ENCODE assay signal across 26 cellular contexts in the genomic region with DNA sequence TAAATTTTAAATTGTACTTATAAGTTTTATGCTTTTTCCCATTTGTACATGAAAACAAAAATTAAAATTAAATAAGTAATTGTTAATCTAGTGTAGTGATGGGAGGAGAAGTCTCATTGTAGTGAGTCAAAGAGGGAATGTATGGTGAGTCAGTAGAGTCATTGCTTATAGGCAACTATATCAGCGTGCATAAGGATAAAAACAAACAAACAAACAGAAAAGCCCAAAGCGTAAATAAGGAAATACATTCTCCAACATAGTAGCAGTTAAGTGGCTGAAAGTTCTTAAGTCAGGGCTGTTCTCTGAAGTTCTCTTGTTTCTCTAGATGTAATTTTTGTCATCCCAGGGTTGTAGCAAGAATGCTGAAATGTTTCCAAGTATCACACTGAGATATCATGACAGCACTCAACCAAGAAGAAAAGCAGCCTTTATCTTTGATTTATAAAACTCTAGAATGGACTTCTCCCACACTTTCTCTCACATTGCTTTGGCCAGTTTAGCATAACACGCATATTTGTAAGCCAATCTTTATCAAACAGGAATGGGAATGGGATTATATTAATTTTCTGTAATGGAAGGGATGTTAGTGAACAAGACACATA.
DNase-seq lines count a peak whose midpoint lies in the region; ATAC-seq, FAIRE-seq and TF ChIP-seq lines count a peak whose summit lies in the region.
"Had no signal": no experiment of that assay in that cellular context is flagged by ENCODE, and none has a peak within 500 bp of the region (broad histone marks: within the 10 kb centered on the region; RNA-seq: fewer than 3 reads in every experiment).

No MANE protein-coding gene starts in this region.

- intact Hi-C loops in adrenal gland (cut with DNase I): no loop called here
- intact Hi-C loops in lower leg skin (cut with DNase I; ENCODE audit: low total_unique reads): no loop called here
- intact Hi-C loops in posterior vena cava (cut with DNase I): no loop called here

- no peak overlapping the region for H3K18ac ChIP-seq in H1 (ENCODE audit: extremely low read depth, low read length)

- H3K4me3 ChIP-seq in astrocyte (ENCODE audit: insufficient read depth, low read depth, low read length) (no peak overlapping the region), H1 (ENCODE audit: extremely low read depth in 1 of 4, insufficient read depth in 2 of 4, low read depth in 3 of 4, low read length in 4 of 4) (no peak overlapping the region), osteoblast (ENCODE audit: insufficient read depth, low read length) (no peak overlapping the region), adrenal gland (no peak overlapping the region), lower leg skin (ENCODE audit: low read depth, poor library complexity, severe bottlenecking) (no peak overlapping the region)
- H3K4me3 ChIP-seq: A549, GM12878, K562 had no signal

- H3K27ac Mint-ChIP-seq in astrocyte (ENCODE audit: unreplicated experiment): no peak overlapping the region
- H3K27ac Mint-ChIP-seq: CD8-positive, alpha-beta T cell; H9 had no signal

- no peak overlapping the region for H3K9ac ChIP-seq in astrocyte (ENCODE audit: low read length)
- no peak overlapping the region for H3K9ac ChIP-seq in H1 (replicated peaks in 1 of 4; ENCODE audit: extremely low read depth in 1 of 4, low read depth in 3 of 4, low read length in 3 of 4)

- no peak overlapping the region for H4K8ac ChIP-seq in H1 (ENCODE audit: extremely low read depth, insufficient read depth, low read length)

- no peak overlapping the region for H2BK15ac ChIP-seq in H1 (ENCODE audit: low read length)

- no peak overlapping the region for H3K4ac ChIP-seq in H1 (replicated peaks; ENCODE audit: insufficient read length, low read depth, low read length)

- no peak overlapping the region for H2BK20ac ChIP-seq in H1 (ENCODE audit: low read length)

- H3K79me2 ChIP-seq in astrocyte (ENCODE audit: insufficient read depth, low read length) (no peaks in the 10 kb centered on the region), H1 (ENCODE audit: control insufficient read depth in 1 of 2, insufficient read depth in 2 of 2, low read length in 2 of 2) (no peaks in the 10 kb centered on the region), osteoblast (ENCODE audit: insufficient read depth, low read length) (no peaks in the 10 kb centered on the region)

- no peak overlapping the region for H2BK120ac ChIP-seq in H1 (replicated peaks; ENCODE audit: low read depth, low read length)

- TF ChIP-seq EP300 in Ishikawa (IDR thresholded peaks at IDR 0.05; ENCODE audit: borderline replicate concordance) (peak; percentile 42; the same call in 1 of the 2 replicates), H1 (IDR thresholded peaks at IDR 0.05; ENCODE audit: borderline replicate concordance in 1 of 2, low read depth in 2 of 2, low read length in 2 of 2) (no peak)

- no peak for ATAC-seq in GM19395 (IDR thresholded peaks at IDR 0.05; ENCODE audit: unreplicated experiment)
- ATAC-seq: A549; CD8-positive, alpha-beta T cell; GM12878; HepG2; K562 had no signal

- H2AK5ac ChIP-seq in H1 (ENCODE audit: low read depth, low read length): no peak overlapping the region

- POLR2A ChIA-PET in H1 (lab: Charles Lee; ENCODE audit: partially characterized antibody): no interaction called here

- no peak for TF ChIP-seq RAD21 in Ishikawa (IDR thresholded peaks at IDR 0.05; ENCODE audit: low read depth)
- no peak for TF ChIP-seq RAD21 in H1 (IDR thresholded peaks at IDR 0.05 in 1 of 2, conservative IDR thresholded peaks at IDR 0.05 in 1 of 2; ENCODE audit: low read depth in 2 of 2, low read length in 2 of 2)

- no peak overlapping the region for H3K56ac ChIP-seq in H1 (replicated peaks; ENCODE audit: insufficient read length, low read depth, low read length)

- no peaks in the 10 kb centered on the region for H3K4me1 Mint-ChIP-seq in astrocyte (ENCODE audit: low read depth, unreplicated experiment)

- DNase-seq in astrocyte (ENCODE audit: low read depth): peak; percentile 38
- DNase-seq in H1 (ENCODE audit: low read depth in 1 of 2, low spot score in 2 of 2): no peak
- DNase-seq in osteoblast (ENCODE audit: insufficient read length, low spot score, missing footprints): peak; percentile 76
- no peak for DNase-seq in adrenal gland
- no peak for DNase-seq in lower leg skin (ENCODE audit: low spot score in 2 of 2)
- no peak for DNase-seq in posterior vena cava (ENCODE audit: low spot score)
- DNase-seq: Caco-2; CD8-positive, alpha-beta T cell; GDM1; H9; Kasumi-1; NCI-H1105 treated with DMSO at 0.1 percent for 48 hours; NCI-H146; NCI-H1930; NCI-H2107; NCI-H526 treated with DMSO at 0.1 percent for 48 hours; SHP77 treated with DMSO at 0.1 percent for 48 hours; SW 1271 had no signal

- 89% methylated on average over 3 of the region's 3 CpGs; no CpG with 5 or more reads in 1 of the 2 experiments for WGBS in H1 (ENCODE audit: extremely low coverage in 1 of 2, insufficient coverage in 1 of 2, insufficient read length in 1 of 2, insufficient replicate concordance in 2 of 2, low coverage in 1 of 2, low lambda C conversion rate in 2 of 2, missing lambda C conversion rate in 1 of 2), 2 experiments
- WGBS in adrenal gland, 4 donors: 71 to 79% (median 77%) methylated on average over 3 of the region's 3 CpGs
- 93% methylated on average over 3 of the region's 3 CpGs for WGBS in lower leg skin, 2 donors

- no peak overlapping the region for H3K23ac ChIP-seq in H1 (ENCODE audit: insufficient read length)

- no peak for FAIRE-seq in astrocyte (lab: Jason Lieb, UNC)
- FAIRE-seq in H1 (lab: Jason Lieb, UNC): no peak
- FAIRE-seq: A549, GM12878, HepG2, K562 had no signal

- H3K36me3 ChIP-seq in astrocyte (ENCODE audit: insufficient read depth, low read length): no peaks in the 10 kb centered on the region
- H3K36me3 ChIP-seq in H1 (ENCODE audit: control insufficient read depth in 2 of 4, insufficient read depth in 4 of 4, low read length in 3 of 4): no peaks in the 10 kb centered on the region
- H3K36me3 ChIP-seq in osteoblast (ENCODE audit: insufficient read depth, low read length): no peaks in the 10 kb centered on the region
- H3K36me3 ChIP-seq in adrenal gland (replicated peaks in 1 of 2): no peaks in the 10 kb centered on the region

- no peak overlapping the region for H2AFZ ChIP-seq in astrocyte (ENCODE audit: low read depth, low read length)
- H2AFZ ChIP-seq in H1 (ENCODE audit: low read length): peak overlapping the region; percentile 70; the same call in 1 of the 2 replicates
- H2AFZ ChIP-seq in osteoblast (ENCODE audit: low read length): no peak overlapping the region

- H4K91ac ChIP-seq in H1 (replicated peaks; ENCODE audit: insufficient read length, low read length): no peak overlapping the region

- H3K14ac ChIP-seq in H1 (ENCODE audit: insufficient read length): no peak overlapping the region

- no peak overlapping the region for H3K4me3 Mint-ChIP-seq in astrocyte (ENCODE audit: unreplicated experiment)
- H3K4me3 Mint-ChIP-seq: CD8-positive, alpha-beta T cell; H9 had no signal

- TF ChIP-seq POLR2A in H1 (IDR thresholded peaks at IDR 0.05; ENCODE audit: control extremely low read depth in 1 of 2, low read depth in 2 of 2, low read length in 2 of 2) (no peak), adrenal gland (IDR thresholded peaks at IDR 0.05) (no peak), lower leg skin (IDR thresholded peaks at IDR 0.05) (no peak)

- H3K27ac ChIP-seq in astrocyte (ENCODE audit: low read depth, low read length): no peak overlapping the region
- H3K27ac ChIP-seq in H1 (ENCODE audit: low read depth, low read length): no peak overlapping the region
- no peak overlapping the region for H3K27ac ChIP-seq in osteoblast (ENCODE audit: low read depth, low read length)
- H3K27ac ChIP-seq in adrenal gland: no peak overlapping the region
- H3K27ac ChIP-seq: A549, C4-2B, RWPE1 had no signal

- no peaks in the 10 kb centered on the region for H3K23me2 ChIP-seq in H1 (ENCODE audit: low read depth, low read length)

- TF ChIP-seq CTCF in astrocyte (IDR thresholded peaks at IDR 0.05; ENCODE audit: insufficient read depth, low read depth, low read length) (no peak), H1 (IDR thresholded peaks at IDR 0.05; ENCODE audit: control extremely low read depth in 1 of 3, insufficient read depth in 1 of 3, low read depth in 1 of 3, low read length in 3 of 3) (no peak), osteoblast (IDR thresholded peaks at IDR 0.05; ENCODE audit: extremely low read depth, low read depth, low read length) (no peak), adrenal gland (IDR thresholded peaks at IDR 0.05) (no peak), lower leg skin (IDR thresholded peaks at IDR 0.05) (no peak)

- no peak overlapping the region for H3K4me2 ChIP-seq in astrocyte (ENCODE audit: low read length)
- H3K4me2 ChIP-seq in H1 (ENCODE audit: insufficient read depth in 1 of 2, low read depth in 2 of 2, low read length in 2 of 2): no peak overlapping the region
- no peak overlapping the region for H3K4me2 ChIP-seq in osteoblast (ENCODE audit: insufficient read depth, low read length)
- H3K4me2 ChIP-seq: A549 had no signal

- no peak overlapping the region for H2BK5ac ChIP-seq in H1 (ENCODE audit: low read depth, low read length)

- H3K36me3 Mint-ChIP-seq in astrocyte (ENCODE audit: low read depth, unreplicated experiment): no peaks in the 10 kb centered on the region
- H3K36me3 Mint-ChIP-seq: CD8-positive, alpha-beta T cell had no signal

- H4K5ac ChIP-seq in H1 (ENCODE audit: insufficient read length, low read depth, low read length): no peak overlapping the region

- H3K9me3 ChIP-seq in astrocyte (ENCODE audit: insufficient read depth, low read depth, low read length) (no peaks in the 10 kb centered on the region), H1 (ENCODE audit: insufficient read depth in 2 of 2, low read depth in 1 of 2, low read length in 1 of 2) (no peaks in the 10 kb centered on the region), osteoblast (ENCODE audit: low read depth, low read length) (no peaks in the 10 kb centered on the region), adrenal gland (replicated peaks in 1 of 3) (no peaks in the 10 kb centered on the region)
- H3K9me3 ChIP-seq: A549, Caco-2 had no signal

- no peaks in the 10 kb centered on the region for H3K4me1 ChIP-seq in astrocyte (ENCODE audit: insufficient read depth, low read length)
- H3K4me1 ChIP-seq in H1 (replicated peaks in 1 of 4; ENCODE audit: control insufficient read depth in 3 of 4, insufficient read depth in 4 of 4, low read length in 3 of 4): no peaks in the 10 kb centered on the region
- no peaks in the 10 kb centered on the region for H3K4me1 ChIP-seq in osteoblast (ENCODE audit: insufficient read depth, low read length)
- no peaks in the 10 kb centered on the region for H3K4me1 ChIP-seq in adrenal gland (replicated peaks in 1 of 2)
- H3K4me1 ChIP-seq: Caco-2 had no signal

- no peaks in the 10 kb centered on the region for H3K79me1 ChIP-seq in H1 (ENCODE audit: low read depth, low read length)

- H3K9me3 Mint-ChIP-seq in astrocyte (ENCODE audit: unreplicated experiment): peaks cover 2% of the 10 kb centered on the region

- no peaks in the 10 kb centered on the region for H3K27me3 Mint-ChIP-seq in astrocyte (ENCODE audit: low read depth, unreplicated experiment)

- H2BK12ac ChIP-seq in H1 (ENCODE audit: low read depth, low read length): no peak overlapping the region

- CTCF ChIA-PET in H1 (lab: Charles Lee; ENCODE audit: partially characterized antibody): interaction anchor here (1.3 kb wide), 2 partner anchors 11 to 92 kb away, joined by 3 read pairs; no protein-coding TSS in a partner anchor

- H4K20me1 ChIP-seq in astrocyte (ENCODE audit: insufficient read depth, low read length) (no peaks in the 10 kb centered on the region), H1 (replicated peaks in 1 of 2; ENCODE audit: control insufficient read depth in 1 of 2, insufficient read depth in 2 of 2, low read length in 2 of 2) (no peaks in the 10 kb centered on the region), osteoblast (ENCODE audit: insufficient read depth, low read length) (no peaks in the 10 kb centered on the region)

- H3K27me3 ChIP-seq in astrocyte (ENCODE audit: insufficient read depth, low read length) (no peaks in the 10 kb centered on the region), H1 (replicated peaks in 1 of 4; ENCODE audit: control insufficient read depth in 3 of 4, extremely low read depth in 1 of 4, insufficient read depth in 3 of 4, low read length in 3 of 4) (no peaks in the 10 kb centered on the region), osteoblast (ENCODE audit: insufficient read depth, low read length) (no peaks in the 10 kb centered on the region), adrenal gland (no peaks in the 10 kb centered on the region)

Comparison
In these comparisons a context has a peak if more than half of its experiments do, and no peak if none do; other contexts are left out.
1. DNase-seq: peak in astrocyte (single experiment) and osteoblast (single experiment); none in H1 (0 of 2), adrenal gland (0 of 7), lower leg skin (0 of 2) and posterior vena cava (single experiment).